23 cellular contexts compared by ENCODE assay signal in the genomic region with DNA sequence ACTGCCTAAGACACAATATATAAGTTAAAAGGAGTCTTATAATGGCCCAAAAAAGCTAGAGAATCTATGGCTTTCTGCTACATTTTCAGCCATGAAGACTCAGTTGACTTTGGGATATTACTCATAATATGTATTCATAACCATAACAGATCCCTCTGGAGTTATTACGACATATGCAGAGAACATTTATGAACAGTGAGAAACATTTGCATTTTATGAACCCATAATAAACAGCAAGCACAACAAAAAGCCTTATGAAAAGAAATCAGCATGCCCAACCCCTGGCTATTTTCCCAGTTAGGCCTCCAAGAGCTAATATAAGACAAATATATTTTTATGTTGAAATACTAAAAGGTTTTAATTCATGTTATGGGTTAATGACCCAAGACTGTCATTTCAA. TPM values are rescaled to one million over a fixed set of nuclear protein-coding genes. Genes with fewer than 3 reads are reported as not detected.
DNase-seq lines count a peak whose midpoint lies in the region; ATAC-seq and TF ChIP-seq lines count a peak whose summit lies in the region.
"Had no signal": no experiment of that assay in that cellular context is flagged by ENCODE, and none has a peak within 500 bp of the region (broad histone marks: within the 10 kb centered on the region; RNA-seq: fewer than 3 reads in every experiment).

No MANE protein-coding gene starts in this region.

- 96% methylated on average over 1 of the region's 1 CpG for WGBS in hepatocyte (ENCODE audit: low lambda C conversion rate, missing lambda C conversion rate)

- ATAC-seq in esophagus mucosa (peak; percentile 48), HG03457 (IDR thresholded peaks at IDR 0.05; ENCODE audit: unreplicated experiment) (no peak)
- ATAC-seq: psoas muscle, WTC11 had no signal

- no peaks in the 10 kb centered on the region for H3K79me2 ChIP-seq in OCI-LY3 (ENCODE audit: low read length)
- H3K79me2 ChIP-seq in hepatocyte = no peaks in the 10 kb centered on the region

- TF ChIP-seq CTCF in OCI-LY3 (IDR thresholded peaks at IDR 0.05; ENCODE audit: low read depth, low read length) (no peak), hepatocyte (IDR thresholded peaks at IDR 0.05; ENCODE audit: poor library complexity) (no peak)

- no peak overlapping the region for H3K9ac ChIP-seq in OCI-LY3 (ENCODE audit: low read length)
- peak overlapping the region; percentile 58 for H3K9ac ChIP-seq in skeletal muscle satellite cell (ENCODE audit: low read depth, low read length)
- H3K9ac ChIP-seq: SK-N-SH had no signal

- H3K27me3 ChIP-seq in OCI-LY3 (ENCODE audit: low read depth, low read length) (no peaks in the 10 kb centered on the region), skeletal muscle satellite cell (ENCODE audit: control insufficient read depth, insufficient read depth, low read length) (no peaks in the 10 kb centered on the region), hepatocyte (no peaks in the 10 kb centered on the region)

- H2AFZ ChIP-seq in OCI-LY3 (ENCODE audit: low read depth, low read length) = no peak overlapping the region
- H2AFZ ChIP-seq in hepatocyte = no peak overlapping the region

- H3K4me1 ChIP-seq in OCI-LY3 (ENCODE audit: low read length) (peaks cover 58% of the 10 kb centered on the region), skeletal muscle satellite cell (ENCODE audit: control insufficient read depth, insufficient read depth, low read length) (peaks cover 19% of the 10 kb centered on the region), hepatocyte (ENCODE audit: insufficient read depth) (no peaks in the 10 kb centered on the region)
- H3K4me1 ChIP-seq: psoas muscle had no signal

- DNase-seq in NCI-H2107 treated with DMSO at 0.1 percent for 48 hours (lab: John Stamatoyannopoulos, UW; ENCODE audit: unreplicated experiment) (peak; percentile 13), NCI-H2107 (lab: John Stamatoyannopoulos, UW) (no peak), hepatocyte (ENCODE audit: low spot score) (no peak), iPS-NIHi11 (ENCODE audit: low spot score) (no peak)
- DNase-seq: activated CD8-positive, alpha-beta memory T cell treated with anti-CD3 and anti-CD28 coated beads for 24 hours; activated naive CD4-positive, alpha-beta T cell treated with anti-CD3 and anti-CD28 coated beads, Interleukin-2, amount 10 ng/mL, durations not matched to agents 7 days and 5 days; activated T-cell treated with anti-CD3 and anti-CD28 coated beads, Interleukin-2, amount 50 U/mL, for 48 hours; C1 segment of cervical spinal cord; H9; midbrain; MM.1S; NCI-H2029 treated with DMSO at 0.1 percent for 48 hours; NCI-H510A treated with DMSO at 0.1 percent for 48 hours; psoas muscle; SK-N-SH; small intestine; stimulated activated CD4-positive, alpha-beta T cell treated with anti-CD3 and anti-CD28 coated beads, Interleukin-2, amount 100 ng/mL, for 48 hours had no signal

- no peak overlapping the region for H3K4me2 ChIP-seq in OCI-LY3 (ENCODE audit: low read length)
- H3K4me2 ChIP-seq in skeletal muscle satellite cell (ENCODE audit: low read length) = peak overlapping the region; percentile 52
- no peak overlapping the region for H3K4me2 ChIP-seq in hepatocyte
- H3K4me2 ChIP-seq: SK-N-SH had no signal

- H3K9me2 ChIP-seq in hepatocyte (replicated peaks; ENCODE audit: insufficient read depth) = no peaks in the 10 kb centered on the region
- H3K9me2 ChIP-seq: SK-N-SH had no signal

- H3K9me3 ChIP-seq in OCI-LY3 (ENCODE audit: insufficient read depth, low read length) (no peaks in the 10 kb centered on the region), skeletal muscle satellite cell (replicated peaks; ENCODE audit: low read length) (no peaks in the 10 kb centered on the region), hepatocyte (ENCODE audit: low read depth) (no peaks in the 10 kb centered on the region)
- H3K9me3 ChIP-seq: psoas muscle, SK-N-SH had no signal

- H3K36me3 ChIP-seq in OCI-LY3 (replicated peaks; ENCODE audit: low read depth, low read length) (peaks cover 11% of the 10 kb centered on the region), skeletal muscle satellite cell (ENCODE audit: insufficient read depth, low read length) (peaks cover 34% of the 10 kb centered on the region), hepatocyte (replicated peaks; ENCODE audit: insufficient read depth, low read depth) (no peaks in the 10 kb centered on the region)

- H3K4me3 ChIP-seq in OCI-LY3 (ENCODE audit: low read length) = no peak overlapping the region
- H3K4me3 ChIP-seq in skeletal muscle satellite cell (ENCODE audit: low read length) = no peak overlapping the region
- H3K4me3 ChIP-seq in hepatocyte = no peak overlapping the region
- H3K4me3 ChIP-seq: coronary artery, psoas muscle had no signal

- H3K27ac ChIP-seq in OCI-LY3 (ENCODE audit: low read length) = 0 out of 2 replicates have a peak overlapping the region, but pooled peaks have one; percentile 95
- no peak overlapping the region for H3K27ac ChIP-seq in hepatocyte
- H3K27ac ChIP-seq: coronary artery, psoas muscle had no signal

- no peaks in the 10 kb centered on the region for H4K20me1 ChIP-seq in OCI-LY3 (ENCODE audit: insufficient read depth, low read length)
- H4K20me1 ChIP-seq in hepatocyte (ENCODE audit: insufficient read depth, poor library complexity, severe bottlenecking) = no peaks in the 10 kb centered on the region

RNA-seq across cellular contexts. Expression of a gene that starts 52.4 kb away (rescaled TPM):
- total RNA-seq in esophagus mucosa = 21.7 TPM
- total RNA-seq in skeletal muscle satellite cell (2012; rRNA removed) = 6.6 and 7.2 TPM in 2 replicates
- 10.6 and 11.7 TPM in 2 replicates for total RNA-seq in hepatocyte
- 12.6 and 15.1 TPM in 2 replicates for polyA plus RNA-seq in hepatocyte
